In the genomic region with DNA sequence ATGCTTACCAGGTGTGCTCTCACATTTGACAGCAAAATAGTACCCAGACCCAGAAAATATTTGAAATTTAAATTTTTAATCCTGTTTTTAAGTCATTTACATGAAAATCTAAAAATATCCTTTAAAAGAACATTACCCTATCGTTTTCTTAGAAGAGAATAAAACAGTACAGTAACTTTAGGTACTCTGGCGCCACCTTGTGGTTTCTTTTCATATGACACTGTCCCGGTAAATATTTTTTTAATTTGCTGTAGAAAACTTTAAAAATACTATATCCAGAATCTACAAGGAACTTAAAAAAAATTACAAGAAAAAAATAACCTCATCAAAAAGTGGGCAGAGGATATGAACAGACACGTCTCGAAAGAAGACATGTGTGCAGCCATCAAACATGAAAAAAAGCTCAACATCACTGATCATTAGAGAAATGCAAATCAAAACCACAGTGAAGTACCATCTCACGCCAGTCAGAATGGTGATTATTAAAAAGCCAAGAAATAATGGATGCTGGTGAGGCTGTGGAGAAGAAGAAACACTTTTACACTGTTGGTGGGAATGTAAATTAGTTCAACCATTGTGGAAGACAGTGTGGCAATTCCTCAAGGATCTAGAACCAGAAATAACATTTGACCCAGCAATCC, we compare ENCODE assay signal across 8 cellular contexts.
A peak's percentile ranks its signal among the peaks of the same experiment; 100 is the strongest.
DNase-seq lines count a peak whose midpoint lies in the region; ATAC-seq and TF ChIP-seq lines count a peak whose summit lies in the region.

No MANE protein-coding gene starts in this region.

- H3K36me3 Mint-ChIP-seq in natural killer cell: no peaks in the 10 kb centered on the region

- no peaks in the 10 kb centered on the region for H3K27me3 ChIP-seq in thoracic aorta (replicated peaks; ENCODE audit: insufficient read depth)

- H3K4me1 Mint-ChIP-seq in natural killer cell: no peaks in the 10 kb centered on the region

- TF ChIP-seq CTCF in GM10248 (IDR thresholded peaks at IDR 0.05; ENCODE audit: control extremely low read depth, extremely low read depth, low read depth, missing control alignments) (peak; percentile 71), HFF-Myc (IDR thresholded peaks at IDR 0.05; ENCODE audit: low read depth, low read length, missing control alignments) (peak; percentile 40), natural killer cell (IDR thresholded peaks at IDR 0.05) (peak; percentile 93), thoracic aorta (IDR thresholded peaks at IDR 0.05) (peak; percentile 91)

- no peaks in the 10 kb centered on the region for H3K4me1 ChIP-seq in thoracic aorta (ENCODE audit: control insufficient read depth in 1 of 2, low read depth in 2 of 2)

- H3K27ac Mint-ChIP-seq in natural killer cell: no peak overlapping the region

- no peaks in the 10 kb centered on the region for H3K9me3 Mint-ChIP-seq in natural killer cell

- no peaks in the 10 kb centered on the region for H3K36me3 ChIP-seq in thoracic aorta

- POLR2A ChIA-PET in GM10248 (lab: Yijun Ruan, JAX): no interaction called here

- no peak for DNase-seq in GM10248 (ENCODE audit: extremely low spot score)
- DNase-seq in HFF-Myc (ENCODE audit: extremely low read depth, low read depth): peak; percentile 31
- peak; percentile 5 for DNase-seq in NCI-H146 treated with DMSO at 0.1 percent for 48 hours (lab: John Stamatoyannopoulos, UW; ENCODE audit: unreplicated experiment)
- DNase-seq in activated CD4-positive, alpha-beta T cell treated with anti-CD3 and anti-CD28 coated beads for 4 hours: peak; percentile 34 to 66
- DNase-seq in dermis microvascular lymphatic vessel endothelial cell (ENCODE audit: low read depth in 2 of 2): peak; percentile 25 to 58
- peak; percentile 19 for DNase-seq in natural killer cell
- no peak for DNase-seq in thoracic aorta (ENCODE audit: low spot score)
- DNase-seq in epidermal melanocyte (ENCODE audit: insufficient read length, low spot score): no peak

- H3K4me3 ChIP-seq in HFF-Myc (replicated peaks; ENCODE audit: low read depth, low read length): no peak overlapping the region
- H3K4me3 ChIP-seq in thoracic aorta: no peak overlapping the region

- ATAC-seq in natural killer cell: peak in 2 of 3 donors; percentile 44 to 66
- ATAC-seq in thoracic aorta (ENCODE audit: insufficient number of reproducible peaks, low FRiP score, low read depth): no peak

- CTCF ChIA-PET in GM10248 (lab: Yijun Ruan, JAX): interaction anchor here (0.7 to 1.1 kb wide), 2 partner anchors 9 to 10 kb away, joined by 3 to 4 read pairs; no protein-coding TSS in a partner anchor

- H3K27ac ChIP-seq in thoracic aorta: no peak overlapping the region

- no peaks in the 10 kb centered on the region for H3K9me3 ChIP-seq in thoracic aorta

- peaks cover 8 to 16% of the 10 kb centered on the region in 2 donors for H3K27me3 Mint-ChIP-seq in natural killer cell (ENCODE audit: low read depth in 2 of 2)

- intact Hi-C loops in natural killer cell (cut with micrococcal nuclease): no loop called here

- H3K4me3 Mint-ChIP-seq in natural killer cell: no peak overlapping the region

Comparison
In these comparisons a context has a peak if more than half of its experiments do, and no peak if none do; other contexts are left out.
1. DNase-seq: peak in HFF-Myc (single experiment), NCI-H146 treated with DMSO at 0.1 percent for 48 hours (single experiment), activated CD4-positive, alpha-beta T cell treated with anti-CD3 and anti-CD28 coated beads for 4 hours (2 of 2), dermis microvascular lymphatic vessel endothelial cell (2 of 2) and natural killer cell (single experiment); none in GM10248 (single experiment), thoracic aorta (single experiment) and epidermal melanocyte (single experiment).
2. CTCF ChIP-seq: peak in every context shown above with its lines; median percentile 93 in natural killer cell; 91 in thoracic aorta; 71 in GM10248; 40 in HFF-Myc.